ENCODE assay signal across 23 cellular contexts in genomic region chr21:15199414-15199813, GRCh38.
DNase-seq lines count a peak whose midpoint lies in the region; ATAC-seq, FAIRE-seq and TF ChIP-seq lines count a peak whose summit lies in the region.
"Had no signal": no experiment of that assay in that cellular context is flagged by ENCODE, and none has a peak within 500 bp of the region (broad histone marks: within the 10 kb centered on the region; RNA-seq: fewer than 3 reads in every experiment).

No MANE protein-coding gene starts in this region.

- in situ Hi-C loops in HepG2 (cut with HindIII; ENCODE audit: extremely low pct_ligation_motif_present, low pct_unique_long_range_greater_than_20kb), result no loop called here

- BruUV-seq in HepG2 (replicated peaks; lab: Mats Ljungman, UMichigan), result no TSS peak

- no peak overlapping the region for H3K4ac ChIP-seq in mesendoderm (ENCODE audit: low read depth, low read length)

- H3K79me2 ChIP-seq in HepG2 (ENCODE audit: insufficient read depth, low read length) (no peaks in the 10 kb centered on the region), mesendoderm (ENCODE audit: control insufficient read depth, insufficient read depth, low read length) (no peaks in the 10 kb centered on the region)

- H3K4me2 ChIP-seq in HepG2 (ENCODE audit: low read depth, low read length) (no peak overlapping the region), mesendoderm (ENCODE audit: low read length) (no peak overlapping the region)

- H3K36me3 ChIP-seq in HepG2 (replicated peaks in 1 of 2; ENCODE audit: control insufficient read depth in 1 of 2, insufficient read depth in 2 of 2, low read length in 2 of 2) (no peaks in the 10 kb centered on the region), right lobe of liver (no peaks in the 10 kb centered on the region), mesendoderm (ENCODE audit: control insufficient read depth, insufficient read depth, low read length) (no peaks in the 10 kb centered on the region), tibial nerve (no peaks in the 10 kb centered on the region)
- H3K36me3 ChIP-seq: stomach, tibial artery had no signal

- peak overlapping the region; percentile 31 for H3K56ac ChIP-seq in mesendoderm (ENCODE audit: low read length)

- H4K20me1 ChIP-seq in HepG2 (ENCODE audit: insufficient read depth, low read length), result no peaks in the 10 kb centered on the region

- H2BK5ac ChIP-seq in mesendoderm (ENCODE audit: low read length), result no peak overlapping the region

- CTCF ChIA-PET in HepG2 (lab: Yijun Ruan, JAX; ENCODE audit: low intra/inter-chr PET ratio, low total read pairs), result no interaction called here

- no peak overlapping the region for H2AFZ ChIP-seq in HepG2 (ENCODE audit: low read length)

- no peak overlapping the region for H2BK120ac ChIP-seq in mesendoderm (ENCODE audit: low read depth, low read length)

- no peak overlapping the region for H4K5ac ChIP-seq in mesendoderm (ENCODE audit: low read length)

- no peak overlapping the region for H3K18ac ChIP-seq in mesendoderm (ENCODE audit: low read length)

- TF ChIP-seq POLR2A in HepG2 (IDR thresholded peaks at IDR 0.05; ENCODE audit: insufficient read depth in 1 of 2, low read depth in 2 of 2, low read length in 2 of 2) (no peak), right lobe of liver (IDR thresholded peaks at IDR 0.05) (no peak), tibial nerve (IDR thresholded peaks at IDR 0.05) (no peak)

- no peak for TF ChIP-seq RAD21 in HepG2 (CRISPR knock-in tag; IDR thresholded peaks at IDR 0.05)

- H3K27ac ChIP-seq in HepG2 (ENCODE audit: extremely low read length, insufficient read depth, low read length) (no peak overlapping the region), right lobe of liver (no peak overlapping the region), mesendoderm (ENCODE audit: low read depth, low read length) (no peak overlapping the region), tibial nerve (no peak overlapping the region)
- H3K27ac ChIP-seq: body of pancreas, stomach, tibial artery had no signal

- H3K9ac ChIP-seq in HepG2 (ENCODE audit: insufficient read depth, low read depth, low read length) (0 out of 2 replicates have a peak overlapping the region, but pooled peaks have one; percentile 19), mesendoderm (ENCODE audit: low read length) (no peak overlapping the region)

- no peak for FAIRE-seq in HepG2 (lab: Jason Lieb, UNC)
- FAIRE-seq: G401.6, GM19239 had no signal

- no peak for TF ChIP-seq CTCF in HepG2 (CRISPR knock-in tag; IDR thresholded peaks at IDR 0.05)
- TF ChIP-seq CTCF in right lobe of liver (IDR thresholded peaks at IDR 0.05), result no peak
- no peak for TF ChIP-seq CTCF in tibial nerve (IDR thresholded peaks at IDR 0.05)

- 98% methylated on average over 4 of the region's 4 CpGs for WGBS in HepG2 (ENCODE audit: low lambda C conversion rate)
- WGBS in right lobe of liver (ENCODE audit: insufficient coverage, low coverage, low lambda C conversion rate, missing lambda C conversion rate), result 56% methylated on average over 2 of the region's 4 CpGs
- WGBS in mesendoderm (ENCODE audit: extremely low coverage, insufficient coverage, low lambda C conversion rate), result no CpG with 5 or more reads among the region's 4 CpGs
- WGBS in tibial nerve, 2 donors, result 87 to 91% methylated on average over 4 of the region's 4 CpGs

- H3K79me1 ChIP-seq in mesendoderm (ENCODE audit: low read length), result no peaks in the 10 kb centered on the region

- H3K9me3 ChIP-seq in HepG2 (ENCODE audit: low read length), result no peaks in the 10 kb centered on the region
- H3K9me3 ChIP-seq in right lobe of liver, result no peaks in the 10 kb centered on the region
- no peaks in the 10 kb centered on the region for H3K9me3 ChIP-seq in tibial nerve
- H3K9me3 ChIP-seq: body of pancreas, stomach, tibial artery had no signal

- H3K23ac ChIP-seq in mesendoderm (ENCODE audit: low read length), result no peak overlapping the region

- POLR2A ChIA-PET in HepG2 (lab: Yijun Ruan, JAX), result no interaction called here

- H3K4me1 ChIP-seq in HepG2 (ENCODE audit: insufficient read depth, low read length), result peaks cover 80% of the 10 kb centered on the region
- H3K4me1 ChIP-seq in right lobe of liver, result peaks cover 0 to 31% (median 9%) of the 10 kb centered on the region in 4 donors
- H3K4me1 ChIP-seq in mesendoderm (ENCODE audit: control insufficient read depth, low read depth, low read length), result peaks cover 7% of the 10 kb centered on the region
- peaks cover 0 to 12% (median 0%) of the 10 kb centered on the region in 4 donors for H3K4me1 ChIP-seq in tibial nerve
- H3K4me1 ChIP-seq: stomach had no signal

- intact Hi-C loops in HepG2 (cut with micrococcal nuclease; ENCODE audit: unreplicated experiment) (no loop called here), right lobe of liver (cut with DNase I) (no loop called here), Right ventricle myocardium superior (cut with DNase I) (no loop called here)

- TF ChIP-seq EP300 in HepG2 (IDR thresholded peaks at IDR 0.05; ENCODE audit: low read depth in 2 of 2, low read length in 2 of 2), result no peak
- no peak for TF ChIP-seq EP300 in HepG2 (CRISPR knock-in tag; IDR thresholded peaks at IDR 0.05; ENCODE audit: borderline replicate concordance)
- TF ChIP-seq EP300 in tibial nerve (IDR thresholded peaks at IDR 0.05), result no peak

- H3K27me3 ChIP-seq in HepG2 (ENCODE audit: control insufficient read depth in 1 of 2, insufficient read depth in 2 of 2, low read length in 2 of 2), result no peaks in the 10 kb centered on the region
- no peaks in the 10 kb centered on the region for H3K27me3 ChIP-seq in right lobe of liver
- H3K27me3 ChIP-seq in mesendoderm (ENCODE audit: insufficient read depth, low read length, poor library complexity), result no peaks in the 10 kb centered on the region
- no peaks in the 10 kb centered on the region for H3K27me3 ChIP-seq in tibial nerve
- H3K27me3 ChIP-seq: body of pancreas, stomach, tibial artery had no signal

- no peak overlapping the region for H4K8ac ChIP-seq in mesendoderm (ENCODE audit: low read depth, low read length)

- no peak overlapping the region for H3K4me3 ChIP-seq in HepG2 (replicated peaks in 1 of 3; ENCODE audit: insufficient read depth in 1 of 3, low read depth in 2 of 3, low read length in 3 of 3)
- H3K4me3 ChIP-seq in right lobe of liver, result no peak overlapping the region
- no peak overlapping the region for H3K4me3 ChIP-seq in mesendoderm (ENCODE audit: low read length)
- H3K4me3 ChIP-seq in tibial nerve, result no peak overlapping the region
- H3K4me3 ChIP-seq: body of pancreas, skin epidermis, stomach, tibial artery had no signal

- H2AK5ac ChIP-seq in mesendoderm (ENCODE audit: low read length), result no peak overlapping the region

- ATAC-seq in HepG2, result no peak; the same call in 2 of the 3 replicates
- no peak for ATAC-seq in right lobe of liver
- ATAC-seq in Right ventricle myocardium superior (ENCODE audit: poor library complexity), result peak; percentile 84
- ATAC-seq in GM19467 (IDR thresholded peaks at IDR 0.05; ENCODE audit: unreplicated experiment), result no peak
- ATAC-seq: activated CD8-positive, alpha-beta memory T cell treated with anti-CD3 and anti-CD28 coated beads, Interleukin-2, amount 10 ng/mL, durations not matched to agents 7 days and 5 days; body of pancreas had no signal

- H2BK15ac ChIP-seq in mesendoderm (replicated peaks; ENCODE audit: low read depth), result no peak overlapping the region

- DNase-seq in HepG2 (ENCODE audit: low spot score) (no peak), right lobe of liver (no peak), Right ventricle myocardium superior (no peak), mesendoderm (peak; percentile 31), tibial nerve (ENCODE audit: low spot score in 2 of 2) (no peak), OCI-M1 (lab: John Stamatoyannopoulos, UW) (no peak), 8988T (no peak)
- DNase-seq: activated CD8-positive, alpha-beta memory T cell treated with anti-CD3 and anti-CD28 coated beads, Interleukin-2, amount 10 ng/mL, durations not matched to agents 7 days and 5 days; activated T-cell treated with anti-CD3 and anti-CD28 coated beads, Interleukin-2, amount 50 U/mL, for 48 hours; body of pancreas; CD8-positive, alpha-beta memory T cell; HCEC 1CT; KG1; MM.1S; NCI-H2081; NCI-H2227 treated with DMSO at 0.1 percent for 48 hours; stimulated activated CD4-positive, alpha-beta T cell treated with anti-CD3 and anti-CD28 coated beads, Interleukin-1b, Interleukin-23, amount 100 ng/mL, for 48 hours; stomach; tibial artery had no signal

TF ChIP-seq in HepG2, 621 proteins besides CTCF, POLR2A, EP300 and RAD21 (continues in another document):
- TF ChIP-seq ZNF546 (CRISPR knock-in tag; conservative IDR thresholded peaks at IDR 0.05) (no peak), ZNF883 (CRISPR knock-in tag; IDR thresholded peaks at IDR 0.05; ENCODE audit: not compliant biosample characterization) (no peak), SALL2 (CRISPR knock-in tag; IDR thresholded peaks at IDR 0.05) (no peak), ZNF124 (CRISPR knock-in tag; IDR thresholded peaks at IDR 0.05) (no peak), ZNF362 (CRISPR knock-in tag; IDR thresholded peaks at IDR 0.05; ENCODE audit: borderline replicate concordance) (no peak), POLR2G (IDR thresholded peaks at IDR 0.05; ENCODE audit: low read depth, low read length) (no peak), ZBTB46 (CRISPR knock-in tag; IDR thresholded peaks at IDR 0.05; ENCODE audit: borderline replicate concordance) (no peak)
